Comparison of ENCODE assay signal across 7 cellular contexts in the genomic region with DNA sequence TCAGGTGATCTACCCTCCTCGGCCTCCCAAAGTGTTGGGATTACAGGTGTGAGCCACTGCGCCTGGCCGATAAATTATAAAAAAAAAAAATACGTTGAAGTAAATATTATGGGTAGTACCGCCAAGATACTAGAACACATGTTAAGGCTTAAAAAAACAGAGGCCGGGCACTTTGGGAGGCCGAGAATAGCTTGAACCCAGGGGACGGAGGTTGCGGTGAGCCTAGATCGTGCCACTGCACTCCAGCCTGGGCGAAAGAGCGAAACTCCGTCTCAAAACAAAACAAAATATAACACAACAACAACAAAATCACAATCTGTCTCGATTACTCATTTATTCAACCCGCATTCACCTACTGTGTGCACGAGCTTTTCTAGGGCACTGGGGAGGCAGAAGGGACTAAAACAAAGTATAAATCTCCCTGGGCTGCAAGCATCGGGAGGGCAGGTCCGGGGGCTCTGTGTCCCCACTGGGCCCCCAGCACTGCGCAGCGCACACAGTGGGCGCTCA. TPM values are rescaled to one million over a fixed set of nuclear protein-coding genes. Genes with fewer than 3 reads are reported as not detected.
A peak's percentile ranks its signal among the peaks of the same experiment; 100 is the strongest.
DNase-seq lines count a peak whose midpoint lies in the region; ATAC-seq and TF ChIP-seq lines count a peak whose summit lies in the region.

No MANE protein-coding gene starts in this region.

- H3K36me3 Mint-ChIP-seq in HFFc6 (ENCODE audit: low read depth), result peaks cover 10% of the 10 kb centered on the region; the same call in 1 of the 2 replicates
- peaks cover 0 to 10% of the 10 kb centered on the region in 2 donors for H3K36me3 Mint-ChIP-seq in activated naive CD4-positive, alpha-beta T cell treated with anti-CD3 and anti-CD28 coated beads, Interleukin-2, amount 50 U/mL, for 72 hours

- TF ChIP-seq POLR2A in stomach (IDR thresholded peaks at IDR 0.05), result no peak

- H3K9me3 ChIP-seq in iPS-20b (ENCODE audit: insufficient read depth, low read depth, low read length) (no peaks in the 10 kb centered on the region), stomach (no peaks in the 10 kb centered on the region)

- H3K27ac ChIP-seq in iPS-20b (ENCODE audit: low read length) (peak overlapping the region; percentile 54), stomach (peak overlapping the region; percentile 95 to 99 (median 99))

- no peak for ATAC-seq in activated naive CD4-positive, alpha-beta T cell treated with anti-CD3 and anti-CD28 coated beads, Interleukin-2, amount 50 U/mL, for 72 hours

- H3K4me1 ChIP-seq in iPS-20b (ENCODE audit: insufficient read depth, low read length), result peaks cover 11% of the 10 kb centered on the region; the same call in 1 of the 2 replicates
- H3K4me1 ChIP-seq in stomach, result peaks cover 26 to 39% (median 35%) of the 10 kb centered on the region in 4 donors

- 41 to 45% (median 42%) methylated on average over 21 of the region's 21 CpGs for WGBS in stomach, 5 donors

- H3K4me3 Mint-ChIP-seq in HFFc6, result peak overlapping the region; percentile 91

- DNase-seq in HFFc6, result no peak
- no peak for DNase-seq in activated naive CD4-positive, alpha-beta T cell treated with anti-CD3 and anti-CD28 coated beads, Interleukin-2, amount 50 U/mL, for 72 hours (ENCODE audit: low spot score in 2 of 2)
- DNase-seq in stomach, result no peak
- no peak for DNase-seq in KG1 (lab: John Stamatoyannopoulos, UW)
- no peak for DNase-seq in A172 (ENCODE audit: low spot score)
- DNase-seq in NAMALWA (ENCODE audit: low spot score), result no peak

- no peak for TF ChIP-seq EP300 in stomach (IDR thresholded peaks at IDR 0.05)

- no peaks in the 10 kb centered on the region for H3K27me3 Mint-ChIP-seq in HFFc6 (ENCODE audit: insufficient read depth)

- H3K4me3 ChIP-seq in iPS-20b (ENCODE audit: low read length) (peak overlapping the region; percentile 96), stomach (peak overlapping the region; percentile 83 to 98 (median 90))

- intact Hi-C loops in stomach (cut with DNase I; ENCODE audit: low total_unique reads), result no loop called here

- peak overlapping the region; percentile 93; the same call in 1 of the 2 replicates for H3K9ac ChIP-seq in iPS-20b (ENCODE audit: low read depth, low read length)

- no peaks in the 10 kb centered on the region for H3K27me3 ChIP-seq in iPS-20b (ENCODE audit: insufficient read depth, low read length)
- no peaks in the 10 kb centered on the region for H3K27me3 ChIP-seq in stomach

- peak overlapping the region; percentile 82 for H3K27ac Mint-ChIP-seq in HFFc6
- H3K27ac Mint-ChIP-seq in activated naive CD4-positive, alpha-beta T cell treated with anti-CD3 and anti-CD28 coated beads, Interleukin-2, amount 50 U/mL, for 72 hours, result peak overlapping the region; percentile 81 to 85

- H3K4me1 Mint-ChIP-seq in HFFc6 (ENCODE audit: low read depth), result peaks cover 24% of the 10 kb centered on the region

- TF ChIP-seq CTCF in HFFc6 (IDR thresholded peaks at IDR 0.05) (no peak), stomach (IDR thresholded peaks at IDR 0.05) (peak in 1 of 7 experiments; percentile 13)

- H3K36me3 ChIP-seq in iPS-20b (ENCODE audit: insufficient read depth, low read depth, low read length), result no peaks in the 10 kb centered on the region
- no peaks in the 10 kb centered on the region for H3K36me3 ChIP-seq in stomach

- H3K9me3 Mint-ChIP-seq in HFFc6, result no peaks in the 10 kb centered on the region
- peaks cover 0 to 3% of the 10 kb centered on the region in 2 donors for H3K9me3 Mint-ChIP-seq in activated naive CD4-positive, alpha-beta T cell treated with anti-CD3 and anti-CD28 coated beads, Interleukin-2, amount 50 U/mL, for 72 hours

RNA-seq across cellular contexts. Expression of a gene that starts 1.3 kb away (rescaled TPM):
- 10 to 100 TPM; 11.8 to 16.7 (median 15.5) TPM for total RNA-seq in HFFc6 (2021; fragmentation: NEBNext Ultra II Directional; extraction: Animal tissue kit (Norgen Biotek cat#: 25700))
- 10 to 100 TPM; 13.3 to 26.3 TPM for total RNA-seq in activated naive CD4-positive, alpha-beta T cell treated with anti-CD3 and anti-CD28 coated beads, Interleukin-2, amount 50 U/mL, for 72 hours
- total RNA-seq in stomach, result 10 to 100 TPM in 4 of 5 donors, 1 to 10 TPM in 1; 8.3 to 13.4 (median 11.9) TPM
- 1 to 10 TPM; 2.7 to 4.2 (median 2.9) TPM for polyA plus RNA-seq in stomach
- 0.79 TPM in 1 of 2 replicates, not detected in the other for total RNA-seq in A172 (2014; rRNA removed; shearing (Covaris generic))

RNA-seq across cellular contexts. Expression of a gene that starts 34.7 kb away (rescaled TPM):
- total RNA-seq in HFFc6 (2021; fragmentation: NEBNext Ultra II Directional; extraction: Animal tissue kit (Norgen Biotek cat#: 25700)), result under 1 TPM in 1 of 6 experiments, not detected in 5; 0.26 TPM
- under 1 TPM; 0.31 to 0.57 TPM for total RNA-seq in activated naive CD4-positive, alpha-beta T cell treated with anti-CD3 and anti-CD28 coated beads, Interleukin-2, amount 50 U/mL, for 72 hours
- under 1 TPM in 1 of 5 donors, not detected in 4; 0.18 TPM for total RNA-seq in stomach
- under 1 TPM in 2 of 3 donors, not detected in 1; 0.08 to 0.19 TPM for polyA plus RNA-seq in stomach
- not detected in 2 replicates for total RNA-seq in A172 (2014; rRNA removed; shearing (Covaris generic))
